In the genomic region with DNA sequence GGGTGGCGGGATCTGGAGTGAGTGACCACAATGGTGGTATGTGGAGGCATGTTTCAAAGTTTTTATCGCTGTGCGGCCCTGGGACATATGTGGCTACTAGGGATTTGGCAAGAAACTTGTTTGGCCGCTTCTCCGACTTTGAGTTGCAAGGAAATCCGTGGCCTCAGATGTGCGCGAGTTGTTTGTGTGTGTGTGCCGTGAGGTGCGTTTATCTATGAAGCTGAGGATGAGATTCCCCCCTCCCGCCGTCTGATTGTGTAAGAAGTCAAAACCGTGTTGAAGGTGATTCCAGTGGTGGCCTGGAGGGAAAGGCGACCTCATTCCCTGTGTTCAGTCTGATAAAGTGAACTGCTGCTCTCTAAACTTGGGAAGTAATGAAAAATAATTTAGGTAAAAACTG, we compare ENCODE assay signal across 7 cellular contexts. TPM values are rescaled to one million over a fixed set of nuclear protein-coding genes. Genes with fewer than 3 reads are reported as not detected.
DNase-seq lines count a peak whose midpoint lies in the region; ATAC-seq, FAIRE-seq and TF ChIP-seq lines count a peak whose summit lies in the region.

No MANE protein-coding gene starts in this region.

- TF ChIP-seq CTCF in OCI-LY3 (IDR thresholded peaks at IDR 0.05; ENCODE audit: low read depth, low read length) = no peak
- TF ChIP-seq CTCF in H1 (IDR thresholded peaks at IDR 0.05; ENCODE audit: control extremely low read depth in 1 of 3, insufficient read depth in 1 of 3, low read depth in 1 of 3, low read length in 3 of 3) = no peak

- H3K4me1 ChIP-seq in OCI-LY3 (ENCODE audit: low read length) = peaks cover 26% of the 10 kb centered on the region
- peaks cover 0 to 3% (median 0%) of the 10 kb centered on the region in 4 experiments; a peak in 3 of 7 replicates for H3K4me1 ChIP-seq in H1 (replicated peaks in 1 of 4; ENCODE audit: control insufficient read depth in 3 of 4, insufficient read depth in 4 of 4, low read length in 3 of 4)

- H3K36me3 Mint-ChIP-seq in naive B cell = no peaks in the 10 kb centered on the region

- H3K23ac ChIP-seq in H1 (ENCODE audit: insufficient read length) = no peak overlapping the region

- peak; percentile 35 for FAIRE-seq in GM12891 (lab: Jason Lieb, UNC)
- FAIRE-seq in H1 (lab: Jason Lieb, UNC) = no peak

- 0 out of 2 replicates have a peak, but pooled peaks cover 3% of the 10 kb centered on the region for H3K23me2 ChIP-seq in H1 (ENCODE audit: low read depth, low read length)

- peaks cover 2% of the 10 kb centered on the region; the same call in 1 of the 2 replicates for H3K79me1 ChIP-seq in H1 (ENCODE audit: low read depth, low read length)

- H2AFZ ChIP-seq in OCI-LY3 (ENCODE audit: low read depth, low read length) (no peak overlapping the region), H1 (ENCODE audit: low read length) (no peak overlapping the region)

- peaks cover 63% of the 10 kb centered on the region for H3K79me2 ChIP-seq in OCI-LY3 (ENCODE audit: low read length)
- H3K79me2 ChIP-seq in H1 (ENCODE audit: control insufficient read depth in 1 of 2, insufficient read depth in 2 of 2, low read length in 2 of 2) = peaks cover 11 to 53% of the 10 kb centered on the region in 2 experiments; a peak in 3 of 4 replicates

- H2BK5ac ChIP-seq in H1 (ENCODE audit: low read depth, low read length) = no peak overlapping the region

- H2BK20ac ChIP-seq in H1 (ENCODE audit: low read length) = no peak overlapping the region

- TF ChIP-seq POLR2A in GM12891 (IDR thresholded peaks at IDR 0.05; ENCODE audit: low read depth, low read length) (no peak), H1 (IDR thresholded peaks at IDR 0.05; ENCODE audit: control extremely low read depth in 1 of 2, low read depth in 2 of 2, low read length in 2 of 2) (no peak)

- H2BK12ac ChIP-seq in H1 (ENCODE audit: low read depth, low read length) = no peak overlapping the region

- no peak overlapping the region for H2BK120ac ChIP-seq in H1 (replicated peaks; ENCODE audit: low read depth, low read length)

- no peak overlapping the region for H2AK5ac ChIP-seq in H1 (ENCODE audit: low read depth, low read length)

- TF ChIP-seq RAD21 in H1 (IDR thresholded peaks at IDR 0.05 in 1 of 2, conservative IDR thresholded peaks at IDR 0.05 in 1 of 2; ENCODE audit: low read depth in 2 of 2, low read length in 2 of 2) = no peak

- no peak overlapping the region for H3K56ac ChIP-seq in H1 (replicated peaks; ENCODE audit: insufficient read length, low read depth, low read length)

- no peak overlapping the region for H2BK15ac ChIP-seq in H1 (ENCODE audit: low read length)

- H3K27me3 Mint-ChIP-seq in naive B cell = no peaks in the 10 kb centered on the region

- DNase-seq in GM12891 (ENCODE audit: insufficient read length, low spot score) = no peak
- DNase-seq in H1 (ENCODE audit: low read depth in 1 of 2, low spot score in 2 of 2) = no peak
- no peak for DNase-seq in naive B cell

- H3K18ac ChIP-seq in H1 (ENCODE audit: extremely low read depth, low read length) = no peak overlapping the region

- H4K20me1 ChIP-seq in OCI-LY3 (ENCODE audit: insufficient read depth, low read length) = peaks cover 40% of the 10 kb centered on the region
- H4K20me1 ChIP-seq in H1 (replicated peaks in 1 of 2; ENCODE audit: control insufficient read depth in 1 of 2, insufficient read depth in 2 of 2, low read length in 2 of 2) = peaks cover 0 to 3% of the 10 kb centered on the region in 2 experiments

- TF ChIP-seq EP300 in H1 (IDR thresholded peaks at IDR 0.05; ENCODE audit: borderline replicate concordance in 1 of 2, low read depth in 2 of 2, low read length in 2 of 2) = no peak

- H3K4me3 Mint-ChIP-seq in naive B cell = peak overlapping the region; percentile 80 to 94 (median 88)

- H3K4me2 ChIP-seq in OCI-LY3 (ENCODE audit: low read length) (peak overlapping the region; percentile 96), H1 (ENCODE audit: insufficient read depth in 1 of 2, low read depth in 2 of 2, low read length in 2 of 2) (peak overlapping the region; percentile 76 to 87)

- ATAC-seq in naive B cell (ENCODE audit: low read depth in 2 of 2) = no peak
- no peak for ATAC-seq in GM19455 (IDR thresholded peaks at IDR 0.05; ENCODE audit: unreplicated experiment)
- no peak for ATAC-seq in HG03280 (IDR thresholded peaks at IDR 0.05; ENCODE audit: unreplicated experiment)
- ATAC-seq in esophagus mucosa = no peak

- no peak overlapping the region for H3K14ac ChIP-seq in H1 (ENCODE audit: insufficient read length)

- H3K4me1 Mint-ChIP-seq in naive B cell = peaks cover 11 to 25% (median 18%) of the 10 kb centered on the region in 3 donors

- POLR2A ChIA-PET in H1 (lab: Charles Lee; ENCODE audit: partially characterized antibody) = interaction anchor here (0.7 to 1.7 kb wide), 2 partner anchors 19 to 152 kb away, joined by 3 read pairs; no protein-coding TSS in a partner anchor

- peak overlapping the region; percentile 98 for H3K4me3 ChIP-seq in OCI-LY3 (ENCODE audit: low read length)
- peak overlapping the region; percentile 63 to 88 (median 66) for H3K4me3 ChIP-seq in H1 (ENCODE audit: extremely low read depth in 1 of 4, insufficient read depth in 2 of 4, low read depth in 3 of 4, low read length in 4 of 4)

- H3K27ac ChIP-seq in OCI-LY3 (ENCODE audit: low read length) (peak overlapping the region; percentile 55), H1 (ENCODE audit: low read depth, low read length) (no peak overlapping the region)

- H4K91ac ChIP-seq in H1 (replicated peaks; ENCODE audit: insufficient read length, low read length) = peak overlapping the region; percentile 15

- H4K5ac ChIP-seq in H1 (ENCODE audit: insufficient read length, low read depth, low read length) = peak overlapping the region; percentile 52

- peaks cover 25% of the 10 kb centered on the region for H3K36me3 ChIP-seq in OCI-LY3 (replicated peaks; ENCODE audit: low read depth, low read length)
- H3K36me3 ChIP-seq in H1 (ENCODE audit: control insufficient read depth in 2 of 4, insufficient read depth in 4 of 4, low read length in 3 of 4) = no peaks in the 10 kb centered on the region

- H3K4ac ChIP-seq in H1 (replicated peaks; ENCODE audit: insufficient read length, low read depth, low read length) = no peak overlapping the region

- H3K27me3 ChIP-seq in OCI-LY3 (ENCODE audit: low read depth, low read length) = no peaks in the 10 kb centered on the region
- H3K27me3 ChIP-seq in H1 (replicated peaks in 1 of 4; ENCODE audit: control insufficient read depth in 3 of 4, extremely low read depth in 1 of 4, insufficient read depth in 3 of 4, low read length in 3 of 4) = no peaks in the 10 kb centered on the region

- H3K27ac Mint-ChIP-seq in naive B cell = peak overlapping the region in 4 of 6 donors; percentile 54 to 82 (median 73)

- no peak overlapping the region for H4K8ac ChIP-seq in H1 (ENCODE audit: extremely low read depth, insufficient read depth, low read length)

- CTCF ChIA-PET in H1 (lab: Charles Lee; ENCODE audit: partially characterized antibody) = interaction anchor here (0.6 to 1.7 kb wide), 4 partner anchors 27 to 410 kb away, joined by 3 to 6 read pairs (median 4); no protein-coding TSS in a partner anchor

- peaks cover 0 to 2% (median 0%) of the 10 kb centered on the region in 7 donors for H3K9me3 Mint-ChIP-seq in naive B cell

- H3K9me3 ChIP-seq in OCI-LY3 (ENCODE audit: insufficient read depth, low read length) (no peaks in the 10 kb centered on the region), H1 (ENCODE audit: insufficient read depth in 2 of 2, low read depth in 1 of 2, low read length in 1 of 2) (no peaks in the 10 kb centered on the region)

- peak overlapping the region; percentile 95 for H3K9ac ChIP-seq in OCI-LY3 (ENCODE audit: low read length)
- H3K9ac ChIP-seq in H1 (replicated peaks in 1 of 4; ENCODE audit: extremely low read depth in 1 of 4, low read depth in 3 of 4, low read length in 3 of 4) = peak overlapping the region; percentile 59 to 83 (median 69)

- WGBS in H1 (ENCODE audit: extremely low coverage in 1 of 2, insufficient coverage in 1 of 2, insufficient read length in 1 of 2, insufficient replicate concordance in 2 of 2, low coverage in 1 of 2, low lambda C conversion rate in 2 of 2, missing lambda C conversion rate in 1 of 2), 2 experiments = 4% methylated on average over 14 of the region's 14 CpGs; no CpG with 5 or more reads in 1 of the 2 experiments

TF ChIP-seq in GM12891, 5 proteins besides CTCF, POLR2A, EP300 and RAD21:
- no peak for TF ChIP-seq POLR2AphosphoS5 (IDR thresholded peaks at IDR 0.05; ENCODE audit: low read depth, low read length)
- no peak for TF ChIP-seq TAF1 (IDR thresholded peaks at IDR 0.05; ENCODE audit: low read depth, low read length)
- TF ChIP-seq POU2F2 (IDR thresholded peaks at IDR 0.05; ENCODE audit: low read depth, low read length) = no peak
- no peak for TF ChIP-seq SPI1 (IDR thresholded peaks at IDR 0.05; ENCODE audit: low read depth, low read length)
- TF ChIP-seq PAX5 (IDR thresholded peaks at IDR 0.05; ENCODE audit: insufficient read depth, low read length, severe bottlenecking) = no peak

TF ChIP-seq in H1, 55 proteins besides CTCF, POLR2A, EP300 and RAD21 (continues in another document):
- 0 out of 2 replicates have a peak, but pooled peaks have one; percentile 48 for TF ChIP-seq CEBPB (IDR thresholded peaks at IDR 0.05; ENCODE audit: low read depth, low read length)
- TF ChIP-seq, protein P1, sequence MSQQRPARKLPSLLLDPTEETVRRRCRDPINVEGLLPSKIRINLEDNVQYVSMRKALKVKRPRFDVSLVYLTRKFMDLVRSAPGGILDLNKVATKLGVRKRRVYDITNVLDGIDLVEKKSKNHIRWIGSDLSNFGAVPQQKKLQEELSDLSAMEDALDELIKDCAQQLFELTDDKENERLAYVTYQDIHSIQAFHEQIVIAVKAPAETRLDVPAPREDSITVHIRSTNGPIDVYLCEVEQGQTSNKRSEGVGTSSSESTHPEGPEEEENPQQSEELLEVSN (IDR thresholded peaks at IDR 0.05) = no peak

RNA-seq across cellular contexts. Expression of a gene that starts 1.5 kb away (rescaled TPM):
- 0.39 TPM for polyA plus RNA-seq in GM12891 (2012; ENCODE audit: low read depth, missing spikeins)
- 21.5 and 25.2 TPM in 2 replicates for total RNA-seq in H1 (2021; fragmentation: NEBNext Ultra II Directional; extraction: Animal tissue kit (Norgen Biotek cat#: 25700))
- polyA plus RNA-seq in H1 (2011; rRNA removed) (4.8 and 6.9 TPM in 2 replicates), naive B cell (ENCODE audit: low read depth in 6 of 6) (1 to 10 TPM in 4 of 6 donors, under 1 TPM in 1, not detected in 1; 0.71 to 3.9 (median 3.4) TPM)
- polyA plus RNA-seq in H1 (2011; cell fraction: cytosol; rRNA removed) = 9.4 TPM
- polyA plus RNA-seq in H1 (2011; cell fraction: nucleus; rRNA removed) = 10.0 TPM
- 9.7 to 16.4 TPM (median 12.6 TPM) in 4 replicates for polyA plus RNA-seq in H1 (2012, experiment 1 of 2)
- 0.72 TPM for polyA plus RNA-seq in H1 (2012, experiment 2 of 2)
- 8.8 TPM for polyA plus RNA-seq in H1 (2013, experiment 1 of 2)
- 9.3 TPM for polyA plus RNA-seq in H1 (2013, experiment 2 of 2)
- polyA minus RNA-seq in H1 (2011; rRNA and poly(A)+ RNA removed) = 21.9 and 36.9 TPM in 2 replicates
- 13.7 TPM for polyA minus RNA-seq in H1 (2011; cell fraction: cytosol; rRNA and poly(A)+ RNA removed)
- 9.7 TPM for polyA minus RNA-seq in H1 (2011; cell fraction: nucleus; rRNA and poly(A)+ RNA removed)
- 4.9 TPM for total RNA-seq in esophagus mucosa
